In the genomic region with DNA sequence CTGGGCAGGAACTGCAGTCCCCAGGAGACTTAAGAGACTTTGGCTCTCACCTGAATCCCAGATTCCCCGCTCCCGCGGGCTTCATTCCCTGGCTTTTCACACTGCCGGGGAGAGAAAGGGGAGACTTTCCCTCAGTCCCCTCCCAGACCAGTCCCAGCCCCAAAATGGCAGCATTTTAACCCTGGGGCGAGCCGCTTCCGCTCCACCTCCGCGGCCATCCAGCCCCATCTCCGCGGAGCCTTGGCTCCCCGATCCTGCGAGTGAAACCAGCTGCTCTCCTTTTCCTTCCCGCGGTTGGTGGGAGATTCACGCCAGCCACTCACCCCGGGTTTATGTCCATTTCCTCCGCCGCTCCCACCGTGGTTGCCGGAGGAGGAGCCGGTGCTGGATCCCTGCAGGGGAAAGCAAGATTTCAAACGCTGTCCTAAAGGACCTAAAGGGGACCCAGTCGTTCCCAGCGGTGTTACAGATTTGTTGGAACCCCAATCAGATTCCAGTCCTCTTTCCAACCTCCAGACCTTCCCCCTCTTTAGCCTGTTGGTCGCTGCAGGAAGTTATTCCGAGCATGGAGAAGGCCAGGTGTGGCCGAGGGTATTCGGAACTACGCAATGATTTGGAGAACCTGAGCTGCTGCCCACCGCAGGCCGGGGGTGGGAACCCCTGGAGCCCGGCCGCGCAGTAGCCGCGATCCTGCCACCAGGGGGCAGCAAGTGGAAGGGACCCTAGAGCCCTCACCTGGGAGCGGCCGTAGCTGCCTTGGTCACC, we compare ENCODE assay signal across 8 cellular contexts. TPM values are rescaled to one million over a fixed set of nuclear protein-coding genes. Genes with fewer than 3 reads are reported as not detected.
DNase-seq lines count a peak whose midpoint lies in the region; ATAC-seq and TF ChIP-seq lines count a peak whose summit lies in the region.

No MANE protein-coding gene starts in this region.

- H3K27ac ChIP-seq in VCaP, result peak overlapping the region; percentile 42

- peak overlapping the region; percentile 74 for H3K4me3 Mint-ChIP-seq in MCF 10A (ENCODE audit: unreplicated experiment)

- H3K4me1 Mint-ChIP-seq in MCF 10A (ENCODE audit: insufficient read depth, unreplicated experiment), result peaks cover 15% of the 10 kb centered on the region

- no peak for ATAC-seq in GM21390 (IDR thresholded peaks at IDR 0.05; ENCODE audit: unreplicated experiment)

- intact Hi-C loops in MCF 10A (cut with micrococcal nuclease), result loop anchor here (1.0 to 2.0 kb wide), 3 partner anchors 35 to 207 kb away; a partner anchor contains a TSS

- CTCF ChIA-PET in MCF 10A (lab: Yijun Ruan, JAX), result interaction anchor here (0.6 to 8.6 kb wide), 21 partner anchors 8 to 165 kb away, joined by 3 to 108 read pairs (median 4); no protein-coding TSS in a partner anchor

- peak; percentile 98 for TF ChIP-seq CTCF in VCaP (conservative IDR thresholded peaks at IDR 0.05)
- TF ChIP-seq CTCF in MCF 10A (IDR thresholded peaks at IDR 0.05; ENCODE audit: unreplicated experiment), result peak; percentile 93

- POLR2A ChIA-PET in MCF 10A (lab: Yijun Ruan, JAX), result interaction anchor here (0.6 to 1.3 kb wide), 11 partner anchors 9 to 321 kb away, joined by 3 to 4 read pairs (median 4); a partner anchor contains a TSS

- H3K9me3 Mint-ChIP-seq in MCF 10A (ENCODE audit: unreplicated experiment), result no peaks in the 10 kb centered on the region

- TSS peak; percentile 69 for BruUV-seq in MCF 10A (replicated peaks; lab: Mats Ljungman, UMichigan)

- peak overlapping the region; percentile 75 for H3K27ac Mint-ChIP-seq in MCF 10A (ENCODE audit: low read depth, unreplicated experiment)

- no peaks in the 10 kb centered on the region for H3K27me3 Mint-ChIP-seq in MCF 10A (ENCODE audit: insufficient read depth, unreplicated experiment)

- peak; percentile 23 to 40 for DNase-seq in NOMO-1 (lab: John Stamatoyannopoulos, UW; ENCODE audit: unreplicated experiment in 2 of 2)
- no peak for DNase-seq in NOMO-1 treated with DMSO at 0.1 percent for 48 hours (lab: John Stamatoyannopoulos, UW; ENCODE audit: unreplicated experiment)
- peak; percentile 66 for DNase-seq in NAMALWA (ENCODE audit: low spot score)
- DNase-seq in MCF 10A (ENCODE audit: unreplicated experiment), result peak; percentile 88
- DNase-seq in iPS-NIHi7 (ENCODE audit: extremely low spot score), result peak; percentile 96
- DNase-seq in stimulated activated CD4-positive, alpha-beta T cell treated with anti-CD3 and anti-CD28 coated beads, Interleukin-12 subunit alpha, Interleukin-12 subunit beta, amount 100 ng/mL, for 4 hours, result peak; percentile 76

- peaks cover 12% of the 10 kb centered on the region for H3K36me3 Mint-ChIP-seq in MCF 10A (ENCODE audit: insufficient read depth, unreplicated experiment)

RNA-seq across cellular contexts. Expression of a gene that starts 3.4 kb away (rescaled TPM):
- total RNA-seq in MCF 10A (2022), result 86.2 and 90.7 TPM in 2 replicates

RNA-seq across cellular contexts. Expression of a gene that starts 18.1 kb away (rescaled TPM):
- total RNA-seq in MCF 10A (2022), result 0.61 TPM in 1 of 2 replicates, not detected in the other

RNA-seq across cellular contexts. Expression of a gene that starts 19.8 kb away (rescaled TPM):
- total RNA-seq in MCF 10A (2022), result not detected in 2 replicates

RNA-seq across cellular contexts. Expression of a gene that starts 23.2 kb away (rescaled TPM):
- not detected in 2 replicates for total RNA-seq in MCF 10A (2022)

RNA-seq across cellular contexts. Expression of a gene that starts 35.4 kb away (rescaled TPM):
- total RNA-seq in MCF 10A (2022), result 110 and 123 TPM in 2 replicates
